In genomic region chr12:122853582-122854245, GRCh38 we compare ENCODE assay signal across 1 cellular context.
TF ChIP-seq lines count a peak whose summit lies in the region.

No MANE protein-coding gene starts in this region.

TF ChIP-seq in endothelial cell of umbilical vein, 7 proteins besides CTCF, POLR2A, EP300 and RAD21 (continued from another document):
- TF ChIP-seq MAX (IDR thresholded peaks at IDR 0.05; ENCODE audit: insufficient read depth, insufficient read length), result no peak
- no peak for TF ChIP-seq FOS (IDR thresholded peaks at IDR 0.05; ENCODE audit: borderline replicate concordance, insufficient read depth, low read length)
